1 cellular context compared by ENCODE assay signal in the genomic region with DNA sequence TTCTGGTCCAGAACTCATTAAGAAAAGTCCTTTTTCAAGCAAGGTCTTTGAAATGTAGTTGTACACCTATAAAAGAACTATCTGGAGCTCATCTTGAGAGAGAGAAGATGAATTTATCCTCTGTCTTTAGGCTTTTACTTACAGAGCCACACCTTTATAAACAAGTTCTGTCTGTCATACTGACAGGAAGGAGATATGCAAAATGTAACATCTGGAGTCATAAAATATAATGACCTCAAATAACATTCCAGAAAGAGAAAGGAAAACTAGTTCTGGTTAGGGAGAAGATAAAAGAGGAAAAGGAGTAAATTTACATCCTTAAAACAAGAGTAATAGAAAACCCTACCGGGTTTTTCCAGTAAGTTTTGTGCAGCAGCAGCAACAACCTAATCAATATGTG.
TF ChIP-seq lines count a peak whose summit lies in the region.

No MANE protein-coding gene starts in this region.

TF ChIP-seq in SK-N-SH treated with all-trans-retinoic acid at 6 μM for 48 hours, 23 proteins besides CTCF, POLR2A, EP300 and RAD21 (continued from another document):
- TF ChIP-seq, protein P1, sequence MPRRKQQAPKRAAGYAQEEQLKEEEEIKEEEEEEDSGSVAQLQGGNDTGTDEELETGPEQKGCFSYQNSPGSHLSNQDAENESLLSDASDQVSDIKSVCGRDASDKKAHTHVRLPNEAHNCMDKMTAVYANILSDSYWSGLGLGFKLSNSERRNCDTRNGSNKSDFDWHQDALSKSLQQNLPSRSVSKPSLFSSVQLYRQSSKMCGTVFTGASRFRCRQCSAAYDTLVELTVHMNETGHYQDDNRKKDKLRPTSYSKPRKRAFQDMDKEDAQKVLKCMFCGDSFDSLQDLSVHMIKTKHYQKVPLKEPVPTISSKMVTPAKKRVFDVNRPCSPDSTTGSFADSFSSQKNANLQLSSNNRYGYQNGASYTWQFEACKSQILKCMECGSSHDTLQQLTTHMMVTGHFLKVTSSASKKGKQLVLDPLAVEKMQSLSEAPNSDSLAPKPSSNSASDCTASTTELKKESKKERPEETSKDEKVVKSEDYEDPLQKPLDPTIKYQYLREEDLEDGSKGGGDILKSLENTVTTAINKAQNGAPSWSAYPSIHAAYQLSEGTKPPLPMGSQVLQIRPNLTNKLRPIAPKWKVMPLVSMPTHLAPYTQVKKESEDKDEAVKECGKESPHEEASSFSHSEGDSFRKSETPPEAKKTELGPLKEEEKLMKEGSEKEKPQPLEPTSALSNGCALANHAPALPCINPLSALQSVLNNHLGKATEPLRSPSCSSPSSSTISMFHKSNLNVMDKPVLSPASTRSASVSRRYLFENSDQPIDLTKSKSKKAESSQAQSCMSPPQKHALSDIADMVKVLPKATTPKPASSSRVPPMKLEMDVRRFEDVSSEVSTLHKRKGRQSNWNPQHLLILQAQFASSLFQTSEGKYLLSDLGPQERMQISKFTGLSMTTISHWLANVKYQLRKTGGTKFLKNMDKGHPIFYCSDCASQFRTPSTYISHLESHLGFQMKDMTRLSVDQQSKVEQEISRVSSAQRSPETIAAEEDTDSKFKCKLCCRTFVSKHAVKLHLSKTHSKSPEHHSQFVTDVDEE (CRISPR knock-in tag; IDR thresholded peaks at IDR 0.05), result no peak
